35 cellular contexts compared by ENCODE assay signal in the genomic region with DNA sequence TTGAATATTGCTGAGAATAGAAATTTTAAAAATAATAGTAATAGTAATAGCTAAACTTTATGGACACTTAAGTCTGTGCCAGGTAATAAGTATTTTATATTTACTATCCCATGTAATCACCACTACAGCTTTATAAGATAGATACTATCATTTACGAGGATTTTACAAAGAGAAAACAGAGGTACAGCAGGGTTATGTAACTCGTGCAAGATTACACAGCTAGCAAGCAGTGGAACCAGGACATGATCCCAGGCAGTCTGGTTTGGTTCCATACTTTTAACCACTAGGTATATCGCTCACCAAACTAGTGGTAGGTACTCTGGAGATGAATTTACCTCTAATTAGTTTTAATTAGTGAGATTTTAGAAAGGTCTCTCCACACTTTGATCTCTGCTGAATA. TPM values are rescaled to one million over a fixed set of nuclear protein-coding genes. Genes with fewer than 3 reads are reported as not detected.
DNase-seq lines count a peak whose midpoint lies in the region; ATAC-seq and TF ChIP-seq lines count a peak whose summit lies in the region.
"Had no signal": no experiment of that assay in that cellular context is flagged by ENCODE, and none has a peak within 500 bp of the region (broad histone marks: within the 10 kb centered on the region; RNA-seq: fewer than 3 reads in every experiment).

No MANE protein-coding gene starts in this region.

- DNase-seq in LNCaP clone FGC (ENCODE audit: low read depth) (peak; percentile 84), epithelial cell of prostate (ENCODE audit: low read depth, low spot score) (no peak), left lobe of liver (ENCODE audit: low spot score) (no peak)
- no peak for DNase-seq in effector memory CD8-positive, alpha-beta T cell
- DNase-seq: 8988T; ACHN; AML-193; BE2C; C1 segment of cervical spinal cord; Caco-2; Calu3; CD4-positive, alpha-beta memory T cell; CD4-positive, alpha-beta T cell; CD4-positive, CD25-positive, alpha-beta regulatory T cell; CD8-positive, alpha-beta memory T cell; CD8-positive, alpha-beta T cell; COR-L47; DMS 273 treated with DMSO at 0.1 percent for 48 hours; DMS153; DMS53; DMS79; DMS79 treated with DMSO at 0.1 percent for 48 hours; DND-41; EL had no signal

- no peaks in the 10 kb centered on the region for H3K27me3 Mint-ChIP-seq in effector memory CD8-positive, alpha-beta T cell

- TF ChIP-seq CTCF in LNCaP clone FGC (IDR thresholded peaks at IDR 0.05; ENCODE audit: control insufficient read depth, extremely low read depth, insufficient read depth) = no peak

- no peaks in the 10 kb centered on the region for H3K4me1 Mint-ChIP-seq in effector memory CD8-positive, alpha-beta T cell (ENCODE audit: low read depth in 2 of 2)
- H3K4me1 Mint-ChIP-seq: B cell; CD14-positive monocyte; CD4-positive, alpha-beta memory T cell; CD4-positive, CD25-positive, alpha-beta regulatory T cell; CD8-positive, alpha-beta memory T cell had no signal

- ATAC-seq in left lobe of liver (peak; percentile 32), HG03439 (IDR thresholded peaks at IDR 0.05; ENCODE audit: unreplicated experiment) (no peak), HG03108 (IDR thresholded peaks at IDR 0.05; ENCODE audit: unreplicated experiment) (no peak)
- ATAC-seq in effector memory CD8-positive, alpha-beta T cell (replicated peaks) = no peak
- ATAC-seq: A549; CD8-positive, alpha-beta T cell had no signal

- peak overlapping the region; percentile 35 for H3K27ac ChIP-seq in epithelial cell of prostate
- H3K27ac ChIP-seq: 22Rv1; A549; BLaER1; BLaER1 treated with 17β-estradiol and CSF1 and Interleukin-3, amounts not matched to agents 10 nM and 100 nM; C4-2B had no signal

- no peak overlapping the region for H3K4me3 Mint-ChIP-seq in effector memory CD8-positive, alpha-beta T cell
- H3K4me3 Mint-ChIP-seq: B cell; CD14-positive monocyte; CD4-positive, alpha-beta memory T cell; CD4-positive, alpha-beta T cell; CD4-positive, CD25-positive, alpha-beta regulatory T cell; CD8-positive, alpha-beta memory T cell; CD8-positive, alpha-beta T cell had no signal

- H3K27ac Mint-ChIP-seq in effector memory CD8-positive, alpha-beta T cell = no peak overlapping the region
- H3K27ac Mint-ChIP-seq: B cell; CD14-positive monocyte; CD4-positive, alpha-beta memory T cell; CD4-positive, alpha-beta T cell; CD4-positive, CD25-positive, alpha-beta regulatory T cell; CD8-positive, alpha-beta memory T cell; CD8-positive, alpha-beta T cell had no signal

- no peaks in the 10 kb centered on the region for H3K9me3 Mint-ChIP-seq in effector memory CD8-positive, alpha-beta T cell
- H3K9me3 Mint-ChIP-seq: CD14-positive monocyte; CD8-positive, alpha-beta T cell had no signal

- H3K36me3 Mint-ChIP-seq in effector memory CD8-positive, alpha-beta T cell (ENCODE audit: insufficient read depth) = no peaks in the 10 kb centered on the region
- H3K36me3 Mint-ChIP-seq: CD14-positive monocyte; CD4-positive, alpha-beta memory T cell; CD4-positive, CD25-positive, alpha-beta regulatory T cell; CD8-positive, alpha-beta memory T cell; CD8-positive, alpha-beta T cell had no signal

- H3K4me3 ChIP-seq in LNCaP clone FGC (ENCODE audit: low read depth, low read length) = no peak overlapping the region
- H3K4me3 ChIP-seq: A549; BLaER1; BLaER1 treated with 17β-estradiol and CSF1 and Interleukin-3, amounts not matched to agents 10 nM and 100 nM had no signal

RNA-seq across cellular contexts. Expression of gene SPAG17, which starts 42.5 kb away (rescaled TPM):
- total RNA-seq in left lobe of liver = not detected
- total RNA-seq: A673; B cell; Caco-2; CD4-positive, alpha-beta memory T cell; CD4-positive, alpha-beta T cell; CD4-positive, CD25-positive, alpha-beta regulatory T cell; CD8-positive, alpha-beta memory T cell; CD8-positive, alpha-beta T cell; Daoy had no signal
